20 cellular contexts compared by ENCODE assay signal in the genomic region with DNA sequence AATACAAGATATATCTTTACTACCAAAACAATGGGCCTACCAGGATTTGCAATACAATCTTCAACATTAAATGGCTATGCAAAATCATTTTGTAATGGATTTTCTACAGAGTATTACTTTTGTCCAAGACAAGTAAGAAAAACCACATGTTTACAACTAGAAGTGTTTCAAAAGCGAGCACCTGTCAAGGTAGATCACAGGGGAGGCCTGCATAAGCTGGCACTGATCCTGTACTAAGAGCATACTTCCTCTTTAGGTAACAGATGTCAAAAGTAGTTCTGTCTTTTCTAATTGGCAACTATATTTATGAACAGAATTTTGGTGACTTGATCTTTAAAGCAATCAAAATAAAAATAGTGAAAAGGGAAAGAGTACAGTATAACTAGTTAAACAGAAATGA.
DNase-seq lines count a peak whose midpoint lies in the region; ATAC-seq lines count a peak whose summit lies in the region.
"Had no signal": no experiment of that assay in that cellular context is flagged by ENCODE, and none has a peak within 500 bp of the region (broad histone marks: within the 10 kb centered on the region; RNA-seq: fewer than 3 reads in every experiment).

No MANE protein-coding gene starts in this region.

- H3K36me3 ChIP-seq in Karpas-422 (ENCODE audit: insufficient read depth, low read length), result no peaks in the 10 kb centered on the region
- H3K36me3 ChIP-seq in CD4-positive, alpha-beta memory T cell (ENCODE audit: insufficient read depth, low read length), result no peaks in the 10 kb centered on the region
- H3K36me3 ChIP-seq: suprapubic skin, WERI-Rb-1 had no signal

- H2AFZ ChIP-seq in Karpas-422 (ENCODE audit: low read length), result no peak overlapping the region
- H2AFZ ChIP-seq: hepatocyte had no signal

- ATAC-seq in GM18498 (IDR thresholded peaks at IDR 0.05; ENCODE audit: unreplicated experiment) (peak; percentile 59), GM19324 (IDR thresholded peaks at IDR 0.05; ENCODE audit: low FRiP score, unreplicated experiment) (peak; percentile 77), memory B cell (ENCODE audit: low read depth) (peak; percentile 69)

- peak; percentile 58 for DNase-seq in Karpas-422
- DNase-seq in memory B cell (ENCODE audit: low spot score in 2 of 2), result no peak
- no peak for DNase-seq in DMS53 (lab: John Stamatoyannopoulos, UW)
- DNase-seq in CD4-positive, alpha-beta memory T cell, result no peak
- DNase-seq in NCI-H1417 (lab: John Stamatoyannopoulos, UW), result no peak
- DNase-seq: activated CD4-positive, alpha-beta memory T cell treated with anti-CD3 and anti-CD28 coated beads for 36 hours; activated naive CD8-positive, alpha-beta T cell treated with anti-CD3 and anti-CD28 coated beads for 36 hours; GF-D8; kidney; mammary epithelial cell; NCI-H1694; stimulated activated CD4-positive, alpha-beta T cell treated with anti-CD3 and anti-CD28 coated beads, Interleukin-4, amount 100 ng/mL, for 24 hours; WERI-Rb-1 had no signal

- no peaks in the 10 kb centered on the region for H3K9me3 ChIP-seq in Karpas-422 (ENCODE audit: low read length)
- no peaks in the 10 kb centered on the region for H3K9me3 ChIP-seq in CD4-positive, alpha-beta memory T cell (ENCODE audit: control insufficient read depth in 1 of 2, low read length in 2 of 2)
- H3K9me3 ChIP-seq: suprapubic skin had no signal

- H3K9me3 Mint-ChIP-seq in memory B cell, result no peaks in the 10 kb centered on the region
- peaks cover 0 to 2% (median 0%) of the 10 kb centered on the region in 8 donors for H3K9me3 Mint-ChIP-seq in CD4-positive, alpha-beta memory T cell
- H3K9me3 Mint-ChIP-seq: activated CD4-positive, alpha-beta memory T cell treated with anti-CD3 and anti-CD28 coated beads for 36 hours; activated naive CD8-positive, alpha-beta T cell treated with anti-CD3 and anti-CD28 coated beads for 36 hours; nephron; T-helper 1 cell treated with Interleukin-12 subunit alpha and Interleukin-12 subunit beta and Interleukin-4 antibody, amounts not matched to agents 30 μg/mL and 1 μg/mL, for 36 hours had no signal

- POLR2A ChIA-PET in CD4-positive, alpha-beta memory T cell (lab: Charles Lee; ENCODE audit: partially characterized antibody), result no interaction called here

- H3K27ac Mint-ChIP-seq in memory B cell, result no peak overlapping the region
- H3K27ac Mint-ChIP-seq in CD4-positive, alpha-beta memory T cell, result peak overlapping the region in 3 of 7 donors; percentile 22 to 47 (median 37)
- H3K27ac Mint-ChIP-seq: activated CD4-positive, alpha-beta memory T cell treated with anti-CD3 and anti-CD28 coated beads for 36 hours; activated naive CD8-positive, alpha-beta T cell treated with anti-CD3 and anti-CD28 coated beads for 36 hours; brain; nephron; T-helper 1 cell treated with Interleukin-12 subunit alpha and Interleukin-12 subunit beta and Interleukin-4 antibody, amounts not matched to agents 30 μg/mL and 1 μg/mL, for 36 hours had no signal

- H3K79me2 ChIP-seq in Karpas-422 (ENCODE audit: low read length), result no peaks in the 10 kb centered on the region

- no peaks in the 10 kb centered on the region for H3K27me3 ChIP-seq in Karpas-422 (ENCODE audit: low read length)
- H3K27me3 ChIP-seq in CD4-positive, alpha-beta memory T cell (ENCODE audit: insufficient read depth, low read length), result no peaks in the 10 kb centered on the region
- H3K27me3 ChIP-seq: hepatocyte, suprapubic skin had no signal

- peaks cover 1% of the 10 kb centered on the region for H3K27me3 Mint-ChIP-seq in memory B cell
- no peaks in the 10 kb centered on the region for H3K27me3 Mint-ChIP-seq in CD4-positive, alpha-beta memory T cell
- H3K27me3 Mint-ChIP-seq: activated CD4-positive, alpha-beta memory T cell treated with anti-CD3 and anti-CD28 coated beads for 36 hours; activated naive CD8-positive, alpha-beta T cell treated with anti-CD3 and anti-CD28 coated beads for 36 hours; brain had no signal

- CTCF ChIA-PET in CD4-positive, alpha-beta memory T cell (lab: Charles Lee; ENCODE audit: partially characterized antibody), result no interaction called here

- H3K27ac ChIP-seq in Karpas-422 (ENCODE audit: low read length), result no peak overlapping the region
- H3K27ac ChIP-seq in CD4-positive, alpha-beta memory T cell (ENCODE audit: low read depth, low read length), result no peak overlapping the region
- H3K27ac ChIP-seq: hepatocyte, suprapubic skin, WERI-Rb-1 had no signal

- intact Hi-C loops in CD4-positive, alpha-beta memory T cell (cut with micrococcal nuclease), result no loop called here

- peak overlapping the region; percentile 7 for H3K4me2 ChIP-seq in Karpas-422 (ENCODE audit: low read depth, low read length, poor library complexity, severe bottlenecking)
- H3K4me2 ChIP-seq: hepatocyte had no signal

- H3K9ac ChIP-seq in Karpas-422 (ENCODE audit: low read length), result no peak overlapping the region

- no peak overlapping the region for H3K4me3 ChIP-seq in Karpas-422 (ENCODE audit: low read length)
- H3K4me3 ChIP-seq in CD4-positive, alpha-beta memory T cell (ENCODE audit: low read length in 2 of 2), result no peak overlapping the region
- H3K4me3 ChIP-seq: hepatocyte, suprapubic skin had no signal

- H3K4me3 Mint-ChIP-seq in memory B cell, result no peak overlapping the region
- no peak overlapping the region for H3K4me3 Mint-ChIP-seq in CD4-positive, alpha-beta memory T cell
- H3K4me3 Mint-ChIP-seq: activated CD4-positive, alpha-beta memory T cell treated with anti-CD3 and anti-CD28 coated beads for 36 hours; activated naive CD8-positive, alpha-beta T cell treated with anti-CD3 and anti-CD28 coated beads for 36 hours; brain; nephron; T-helper 1 cell treated with Interleukin-12 subunit alpha and Interleukin-12 subunit beta and Interleukin-4 antibody, amounts not matched to agents 30 μg/mL and 1 μg/mL, for 36 hours had no signal

- H3K9me2 ChIP-seq in Karpas-422 (replicated peaks; ENCODE audit: insufficient read depth, low read length), result no peaks in the 10 kb centered on the region

- no peaks in the 10 kb centered on the region for H3K36me3 Mint-ChIP-seq in memory B cell
- peaks cover 3 to 29% of the 10 kb centered on the region in 2 donors for H3K36me3 Mint-ChIP-seq in CD4-positive, alpha-beta memory T cell
- H3K36me3 Mint-ChIP-seq: activated CD4-positive, alpha-beta memory T cell treated with anti-CD3 and anti-CD28 coated beads for 36 hours had no signal

- H3K4me1 ChIP-seq in Karpas-422 (ENCODE audit: low read length), result peaks cover 12% of the 10 kb centered on the region
- H3K4me1 ChIP-seq in CD4-positive, alpha-beta memory T cell (ENCODE audit: insufficient read depth, low read length), result peaks cover 16% of the 10 kb centered on the region
- H3K4me1 ChIP-seq: suprapubic skin had no signal

- no peaks in the 10 kb centered on the region for H4K20me1 ChIP-seq in Karpas-422 (ENCODE audit: insufficient read depth, low read depth, low read length)

- H3K4me1 Mint-ChIP-seq in memory B cell, result no peaks in the 10 kb centered on the region
- peaks cover 32 to 68% (median 52%) of the 10 kb centered on the region in 4 donors for H3K4me1 Mint-ChIP-seq in CD4-positive, alpha-beta memory T cell
